Comparison of ENCODE assay signal across 1 cellular context in genomic region chr7:87464830-87465533, GRCh38.
A peak's percentile ranks its signal among the peaks of the same experiment; 100 is the strongest.
TF ChIP-seq lines count a peak whose summit lies in the region.

No MANE protein-coding gene starts in this region.

TF ChIP-seq in HepG2, 621 proteins besides CTCF, POLR2A, EP300 and RAD21 (continued from another document and continues in another):
- 0 out of 2 replicates have a peak, but pooled peaks have one; percentile 9 for TF ChIP-seq ZNF768 (CRISPR knock-in tag; IDR thresholded peaks at IDR 0.05)
- 0 out of 2 replicates have a peak, but pooled peaks have one; percentile 36 for TF ChIP-seq ZNF598 (CRISPR knock-in tag; IDR thresholded peaks at IDR 0.05; ENCODE audit: borderline replicate concordance)
- 0 out of 2 replicates have a peak, but pooled peaks have one; percentile 29 for TF ChIP-seq ZNF138 (CRISPR knock-in tag; IDR thresholded peaks at IDR 0.05; ENCODE audit: low read depth)
- TF ChIP-seq ELF4 (CRISPR knock-in tag; IDR thresholded peaks at IDR 0.05; ENCODE audit: borderline replicate concordance): peak; percentile 39; the same call in 1 of the 2 replicates
- TF ChIP-seq NR2F2 (IDR thresholded peaks at IDR 0.05; ENCODE audit: borderline replicate concordance, low read depth): peak; percentile 61; the same call in 1 of the 2 replicates
- TF ChIP-seq SRY (CRISPR knock-in tag; IDR thresholded peaks at IDR 0.05): peak; percentile 81; the same call in 1 of the 2 replicates
- TF ChIP-seq ZNF12 (CRISPR knock-in tag; IDR thresholded peaks at IDR 0.05): peak; percentile 35; the same call in 1 of the 2 replicates
- TF ChIP-seq TGIF2 (CRISPR knock-in tag; IDR thresholded peaks at IDR 0.05): peak; percentile 65; the same call in 1 of the 2 replicates
- 0 out of 4 replicates have a peak, but pooled peaks of 1 of the 2 experiments have one; percentile 34 for TF ChIP-seq REST (IDR thresholded peaks at IDR 0.05; ENCODE audit: borderline replicate concordance in 1 of 2, low read depth in 1 of 2, low read length in 2 of 2)
- peak; percentile 65 for TF ChIP-seq YY1 (IDR thresholded peaks at IDR 0.05; ENCODE audit: insufficient read depth, insufficient replicate concordance, low read depth, low read length)
- peak; percentile 86 for TF ChIP-seq POGK (CRISPR knock-in tag; conservative IDR thresholded peaks at IDR 0.05)
- TF ChIP-seq ASH2L (IDR thresholded peaks at IDR 0.05; ENCODE audit: insufficient read length, low read depth, low read length): peak; percentile 42
- peak; percentile 93 for TF ChIP-seq FOXJ3 (CRISPR knock-in tag; IDR thresholded peaks at IDR 0.05; ENCODE audit: borderline replicate concordance)
- TF ChIP-seq GMEB1 (CRISPR knock-in tag; IDR thresholded peaks at IDR 0.05; ENCODE audit: borderline replicate concordance): peak; percentile 60; the same call in 1 of the 2 replicates
- TF ChIP-seq SNAI1 (CRISPR knock-in tag; IDR thresholded peaks at IDR 0.05; ENCODE audit: borderline replicate concordance): 0 out of 2 replicates have a peak, but pooled peaks have one; percentile 43
- TF ChIP-seq ZNF747 (CRISPR knock-in tag; IDR thresholded peaks at IDR 0.05; ENCODE audit: borderline replicate concordance): peak; percentile 80; the same call in 1 of the 2 replicates
- peak; percentile 92 for TF ChIP-seq RARA (CRISPR knock-in tag; IDR thresholded peaks at IDR 0.05)
- TF ChIP-seq FOXO1 (CRISPR knock-in tag; IDR thresholded peaks at IDR 0.05): peak; percentile 90
- peak; percentile 49; the same call in 1 of the 2 replicates for TF ChIP-seq ZNF776 (CRISPR knock-in tag; IDR thresholded peaks at IDR 0.05)
- TF ChIP-seq MLX (CRISPR knock-in tag; IDR thresholded peaks at IDR 0.05): peak; percentile 31; the same call in 1 of the 2 replicates
- TF ChIP-seq DPF2 (CRISPR knock-in tag; IDR thresholded peaks at IDR 0.05; ENCODE audit: borderline replicate concordance, low read depth): peak; percentile 84
- TF ChIP-seq PITX1 (CRISPR knock-in tag; IDR thresholded peaks at IDR 0.05): peak; percentile 89
- peak; percentile 95 for TF ChIP-seq ZNF350 (CRISPR knock-in tag; IDR thresholded peaks at IDR 0.05; ENCODE audit: borderline replicate concordance, low read depth)
- peak; percentile 48; the same call in 1 of the 2 replicates for TF ChIP-seq TAF1 (CRISPR knock-in tag; IDR thresholded peaks at IDR 0.05)
- peak; percentile 52; the same call in 1 of the 2 replicates for TF ChIP-seq ELF1 (CRISPR knock-in tag; IDR thresholded peaks at IDR 0.05)
- TF ChIP-seq ZFP90 (CRISPR knock-in tag; IDR thresholded peaks at IDR 0.05; ENCODE audit: borderline replicate concordance): peak; percentile 82; the same call in 1 of the 2 replicates
- peak; percentile 62; the same call in 1 of the 2 replicates for TF ChIP-seq NCOA1 (CRISPR knock-in tag; IDR thresholded peaks at IDR 0.05)
- TF ChIP-seq PPARG (CRISPR knock-in tag; conservative IDR thresholded peaks at IDR 0.05): 0 out of 2 replicates have a peak, but pooled peaks have one; percentile 41
- TF ChIP-seq ZNF503 (CRISPR knock-in tag; IDR thresholded peaks at IDR 0.05): peak; percentile 81; the same call in 1 of the 2 replicates
- peak; percentile 97 for TF ChIP-seq ETV5 (CRISPR knock-in tag; IDR thresholded peaks at IDR 0.05; ENCODE audit: borderline replicate concordance)
- TF ChIP-seq ZXDC (CRISPR knock-in tag; IDR thresholded peaks at IDR 0.05): 0 out of 2 replicates have a peak, but pooled peaks have one; percentile 13
- peak; percentile 54 for TF ChIP-seq ZNF772 (CRISPR knock-in tag; IDR thresholded peaks at IDR 0.05)
- TF ChIP-seq HOMEZ (CRISPR knock-in tag; IDR thresholded peaks at IDR 0.05; ENCODE audit: low read depth): peak; percentile 70; the same call in 1 of the 2 replicates
- peak; percentile 69 for TF ChIP-seq SP4 (CRISPR knock-in tag; IDR thresholded peaks at IDR 0.05)
- 0 out of 2 replicates have a peak, but pooled peaks have one; percentile 61 for TF ChIP-seq TP53 (CRISPR knock-in tag; conservative IDR thresholded peaks at IDR 0.05)
- peak; percentile 93 for TF ChIP-seq THRA (CRISPR knock-in tag; IDR thresholded peaks at IDR 0.05; ENCODE audit: borderline replicate concordance)
- peak; percentile 64 for TF ChIP-seq ZNF18 (CRISPR knock-in tag; IDR thresholded peaks at IDR 0.05; ENCODE audit: insufficient replicate concordance)
- peak; percentile 80; the same call in 1 of the 2 replicates for TF ChIP-seq NFIC (IDR thresholded peaks at IDR 0.05; ENCODE audit: low read length)
- peak; percentile 83; the same call in 1 of the 2 replicates for TF ChIP-seq HMG20A (CRISPR knock-in tag; IDR thresholded peaks at IDR 0.05; ENCODE audit: borderline replicate concordance)
- TF ChIP-seq DNMT3B (CRISPR knock-in tag; conservative IDR thresholded peaks at IDR 0.05): 0 out of 2 replicates have a peak, but pooled peaks have one; percentile 48
